13 cellular contexts compared by ENCODE assay signal in the genomic region with DNA sequence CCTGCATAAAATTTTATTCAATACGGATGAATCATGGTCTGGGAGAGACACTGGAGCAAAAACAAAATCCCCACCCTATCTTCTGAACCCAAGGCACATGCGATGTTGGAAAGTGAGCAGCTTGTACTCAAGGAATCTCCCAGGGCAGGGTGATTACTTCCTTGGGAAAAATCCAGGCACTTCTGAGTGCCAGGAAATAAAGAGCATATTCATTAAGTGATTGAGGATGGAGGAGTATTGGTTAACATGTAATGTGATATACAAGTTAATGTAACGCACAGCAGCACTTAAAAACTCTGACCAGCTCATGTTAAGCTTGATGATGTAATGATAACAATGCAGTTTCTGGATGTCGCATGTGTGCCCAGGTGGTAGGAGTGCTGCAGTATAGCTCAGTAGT.
"Had no signal": no experiment of that assay in that cellular context is flagged by ENCODE, and none has a peak within 500 bp of the region (broad histone marks: within the 10 kb centered on the region; RNA-seq: fewer than 3 reads in every experiment).

No MANE protein-coding gene starts in this region.

- DNase-seq: activated CD4-positive, alpha-beta T cell treated with anti-CD3 and anti-CD28 coated beads, Interleukin-2, amount 50 U/mL, for 1 hour; activated CD4-positive, CD25-positive, alpha-beta regulatory T cell; activated naive CD4-positive, alpha-beta T cell treated with anti-CD3 and anti-CD28 coated beads, Interleukin-2, amount 10 ng/mL, durations not matched to agents 7 days and 5 days; activated T-cell treated with anti-CD3 and anti-CD28 coated beads for 4 hours; central memory CD4-positive, alpha-beta T cell; effector CD4-positive, alpha-beta T cell; hypothalamus; kidney glomerular epithelial cell; lower lobe of right lung; pancreas; stimulated activated CD4-positive, alpha-beta T cell treated with anti-CD3 and anti-CD28 coated beads, Interleukin-4, amount 100 ng/mL, for 24 hours; testis; upper lobe of right lung had no signal
